In the genomic region with DNA sequence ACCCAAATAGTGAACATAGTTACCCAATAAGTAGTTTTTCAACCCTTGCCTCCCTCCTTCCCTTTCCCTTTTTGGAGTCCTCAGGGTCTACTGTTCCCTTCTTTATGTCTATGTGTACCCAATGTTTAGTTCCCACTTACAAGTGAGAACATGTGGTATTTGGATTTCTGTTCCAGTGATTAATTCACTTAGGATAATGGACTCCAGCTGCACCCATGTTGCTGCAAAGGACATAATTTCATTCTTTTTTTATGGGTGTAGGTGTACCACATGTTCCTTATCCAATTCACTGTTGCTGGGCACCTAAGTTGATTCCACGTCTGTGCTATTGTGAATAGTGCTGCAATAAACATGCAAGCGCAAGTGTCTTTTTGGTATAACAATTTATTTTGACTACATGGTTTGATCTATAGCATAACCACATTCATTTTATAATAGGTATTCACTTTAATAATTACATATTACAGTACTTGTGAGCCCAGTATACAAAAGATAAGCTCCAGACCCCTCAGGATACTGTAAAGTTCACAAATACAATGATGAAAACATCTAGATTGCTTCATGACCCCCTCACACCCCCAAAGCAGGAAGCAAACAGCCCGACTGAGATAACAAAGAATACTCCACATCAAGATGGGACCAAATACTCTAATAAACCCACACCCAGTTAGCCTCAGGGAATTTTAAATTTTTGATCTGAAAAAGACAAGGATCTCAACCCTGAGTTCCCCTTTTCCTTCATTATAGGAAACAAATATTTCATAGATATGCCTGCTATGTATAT, we compare ENCODE assay signal across 1 cellular context.
TF ChIP-seq lines count a peak whose summit lies in the region.

No MANE protein-coding gene starts in this region.

TF ChIP-seq in SK-N-SH, 30 proteins besides CTCF, POLR2A, EP300 and RAD21:
- TF ChIP-seq, protein P1, sequence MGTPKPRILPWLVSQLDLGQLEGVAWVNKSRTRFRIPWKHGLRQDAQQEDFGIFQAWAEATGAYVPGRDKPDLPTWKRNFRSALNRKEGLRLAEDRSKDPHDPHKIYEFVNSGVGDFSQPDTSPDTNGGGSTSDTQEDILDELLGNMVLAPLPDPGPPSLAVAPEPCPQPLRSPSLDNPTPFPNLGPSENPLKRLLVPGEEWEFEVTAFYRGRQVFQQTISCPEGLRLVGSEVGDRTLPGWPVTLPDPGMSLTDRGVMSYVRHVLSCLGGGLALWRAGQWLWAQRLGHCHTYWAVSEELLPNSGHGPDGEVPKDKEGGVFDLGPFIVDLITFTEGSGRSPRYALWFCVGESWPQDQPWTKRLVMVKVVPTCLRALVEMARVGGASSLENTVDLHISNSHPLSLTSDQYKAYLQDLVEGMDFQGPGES (IDR thresholded peaks at IDR 0.05; ENCODE audit: low read depth, low read length), result no peak
- TF ChIP-seq RCOR1 (IDR thresholded peaks at IDR 0.05; ENCODE audit: low read length), result 0 out of 2 replicates have a peak, but pooled peaks have one; percentile 6
- TF ChIP-seq TAF1 (IDR thresholded peaks at IDR 0.05; ENCODE audit: borderline replicate concordance, low read depth, low read length), result no peak
- TF ChIP-seq TEAD4 (IDR thresholded peaks at IDR 0.05; ENCODE audit: borderline replicate concordance, insufficient read depth), result no peak
- TF ChIP-seq EZH2phosphoT487 (IDR thresholded peaks at IDR 0.05; ENCODE audit: borderline replicate concordance, low read depth), result no peak
- no peak for TF ChIP-seq NRF1 (IDR thresholded peaks at IDR 0.05; ENCODE audit: low read depth, low read length)
- TF ChIP-seq, protein P2, sequence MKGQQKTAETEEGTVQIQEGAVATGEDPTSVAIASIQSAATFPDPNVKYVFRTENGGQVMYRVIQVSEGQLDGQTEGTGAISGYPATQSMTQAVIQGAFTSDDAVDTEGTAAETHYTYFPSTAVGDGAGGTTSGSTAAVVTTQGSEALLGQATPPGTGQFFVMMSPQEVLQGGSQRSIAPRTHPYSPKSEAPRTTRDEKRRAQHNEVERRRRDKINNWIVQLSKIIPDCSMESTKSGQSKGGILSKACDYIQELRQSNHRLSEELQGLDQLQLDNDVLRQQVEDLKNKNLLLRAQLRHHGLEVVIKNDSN (IDR thresholded peaks at IDR 0.05; ENCODE audit: borderline replicate concordance, low read depth), result no peak
- TF ChIP-seq CHD2 (IDR thresholded peaks at IDR 0.05; ENCODE audit: low read length, partially characterized antibody), result peak; percentile 59
- no peak for TF ChIP-seq MEF2A (IDR thresholded peaks at IDR 0.05; ENCODE audit: borderline replicate concordance, low read depth)
- no peak for TF ChIP-seq YY1 (IDR thresholded peaks at IDR 0.05; ENCODE audit: low read depth)
- no peak for TF ChIP-seq SMC3 (IDR thresholded peaks at IDR 0.05; ENCODE audit: low read depth, low read length)
- TF ChIP-seq SIN3A (IDR thresholded peaks at IDR 0.05; ENCODE audit: borderline replicate concordance, low read depth, low read length), result no peak
- no peak for TF ChIP-seq RFX5 (IDR thresholded peaks at IDR 0.05; ENCODE audit: low read length)
- TF ChIP-seq, protein P3, sequence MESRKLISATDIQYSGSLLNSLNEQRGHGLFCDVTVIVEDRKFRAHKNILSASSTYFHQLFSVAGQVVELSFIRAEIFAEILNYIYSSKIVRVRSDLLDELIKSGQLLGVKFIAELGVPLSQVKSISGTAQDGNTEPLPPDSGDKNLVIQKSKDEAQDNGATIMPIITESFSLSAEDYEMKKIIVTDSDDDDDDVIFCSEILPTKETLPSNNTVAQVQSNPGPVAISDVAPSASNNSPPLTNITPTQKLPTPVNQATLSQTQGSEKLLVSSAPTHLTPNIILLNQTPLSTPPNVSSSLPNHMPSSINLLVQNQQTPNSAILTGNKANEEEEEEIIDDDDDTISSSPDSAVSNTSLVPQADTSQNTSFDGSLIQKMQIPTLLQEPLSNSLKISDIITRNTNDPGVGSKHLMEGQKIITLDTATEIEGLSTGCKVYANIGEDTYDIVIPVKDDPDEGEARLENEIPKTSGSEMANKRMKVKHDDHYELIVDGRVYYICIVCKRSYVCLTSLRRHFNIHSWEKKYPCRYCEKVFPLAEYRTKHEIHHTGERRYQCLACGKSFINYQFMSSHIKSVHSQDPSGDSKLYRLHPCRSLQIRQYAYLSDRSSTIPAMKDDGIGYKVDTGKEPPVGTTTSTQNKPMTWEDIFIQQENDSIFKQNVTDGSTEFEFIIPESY (IDR thresholded peaks at IDR 0.05; ENCODE audit: borderline replicate concordance, low read depth), result no peak
- TF ChIP-seq NFIC (IDR thresholded peaks at IDR 0.05; ENCODE audit: borderline replicate concordance), result no peak
- no peak for TF ChIP-seq FOSL2 (IDR thresholded peaks at IDR 0.05; ENCODE audit: borderline replicate concordance, low read depth)
- no peak for TF ChIP-seq FOXM1 (IDR thresholded peaks at IDR 0.05; ENCODE audit: low read depth)
- TF ChIP-seq POLR2AphosphoS5 (IDR thresholded peaks at IDR 0.05; ENCODE audit: low read depth, low read length), result no peak
- peak; percentile 47; the same call in 1 of the 2 replicates for TF ChIP-seq TCF12 (IDR thresholded peaks at IDR 0.05)
- no peak for TF ChIP-seq ELF1 (IDR thresholded peaks at IDR 0.05)
- TF ChIP-seq GABPA (IDR thresholded peaks at IDR 0.05; ENCODE audit: low read depth), result no peak
- no peak for TF ChIP-seq RXRA (IDR thresholded peaks at IDR 0.05; ENCODE audit: borderline replicate concordance, low read depth)
- TF ChIP-seq FOXJ3 (CRISPR knock-in tag; IDR thresholded peaks at IDR 0.05), result peak; percentile 75; the same call in 1 of the 2 replicates
- TF ChIP-seq, protein P4, sequence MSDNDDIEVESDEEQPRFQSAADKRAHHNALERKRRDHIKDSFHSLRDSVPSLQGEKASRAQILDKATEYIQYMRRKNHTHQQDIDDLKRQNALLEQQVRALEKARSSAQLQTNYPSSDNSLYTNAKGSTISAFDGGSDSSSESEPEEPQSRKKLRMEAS (IDR thresholded peaks at IDR 0.05; ENCODE audit: low read depth), result no peak
- TF ChIP-seq, protein P5, sequence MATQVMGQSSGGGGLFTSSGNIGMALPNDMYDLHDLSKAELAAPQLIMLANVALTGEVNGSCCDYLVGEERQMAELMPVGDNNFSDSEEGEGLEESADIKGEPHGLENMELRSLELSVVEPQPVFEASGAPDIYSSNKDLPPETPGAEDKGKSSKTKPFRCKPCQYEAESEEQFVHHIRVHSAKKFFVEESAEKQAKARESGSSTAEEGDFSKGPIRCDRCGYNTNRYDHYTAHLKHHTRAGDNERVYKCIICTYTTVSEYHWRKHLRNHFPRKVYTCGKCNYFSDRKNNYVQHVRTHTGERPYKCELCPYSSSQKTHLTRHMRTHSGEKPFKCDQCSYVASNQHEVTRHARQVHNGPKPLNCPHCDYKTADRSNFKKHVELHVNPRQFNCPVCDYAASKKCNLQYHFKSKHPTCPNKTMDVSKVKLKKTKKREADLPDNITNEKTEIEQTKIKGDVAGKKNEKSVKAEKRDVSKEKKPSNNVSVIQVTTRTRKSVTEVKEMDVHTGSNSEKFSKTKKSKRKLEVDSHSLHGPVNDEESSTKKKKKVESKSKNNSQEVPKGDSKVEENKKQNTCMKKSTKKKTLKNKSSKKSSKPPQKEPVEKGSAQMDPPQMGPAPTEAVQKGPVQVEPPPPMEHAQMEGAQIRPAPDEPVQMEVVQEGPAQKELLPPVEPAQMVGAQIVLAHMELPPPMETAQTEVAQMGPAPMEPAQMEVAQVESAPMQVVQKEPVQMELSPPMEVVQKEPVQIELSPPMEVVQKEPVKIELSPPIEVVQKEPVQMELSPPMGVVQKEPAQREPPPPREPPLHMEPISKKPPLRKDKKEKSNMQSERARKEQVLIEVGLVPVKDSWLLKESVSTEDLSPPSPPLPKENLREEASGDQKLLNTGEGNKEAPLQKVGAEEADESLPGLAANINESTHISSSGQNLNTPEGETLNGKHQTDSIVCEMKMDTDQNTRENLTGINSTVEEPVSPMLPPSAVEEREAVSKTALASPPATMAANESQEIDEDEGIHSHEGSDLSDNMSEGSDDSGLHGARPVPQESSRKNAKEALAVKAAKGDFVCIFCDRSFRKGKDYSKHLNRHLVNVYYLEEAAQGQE (IDR thresholded peaks at IDR 0.05; ENCODE audit: low read depth, low read length), result no peak
- TF ChIP-seq JUND (IDR thresholded peaks at IDR 0.05), result no peak
- TF ChIP-seq MXI1 (IDR thresholded peaks at IDR 0.05; ENCODE audit: low read depth, low read length), result peak; percentile 83
- TF ChIP-seq GATA2 (CRISPR knock-in tag; IDR thresholded peaks at IDR 0.05), result peak; percentile 72
- TF ChIP-seq, protein P6, sequence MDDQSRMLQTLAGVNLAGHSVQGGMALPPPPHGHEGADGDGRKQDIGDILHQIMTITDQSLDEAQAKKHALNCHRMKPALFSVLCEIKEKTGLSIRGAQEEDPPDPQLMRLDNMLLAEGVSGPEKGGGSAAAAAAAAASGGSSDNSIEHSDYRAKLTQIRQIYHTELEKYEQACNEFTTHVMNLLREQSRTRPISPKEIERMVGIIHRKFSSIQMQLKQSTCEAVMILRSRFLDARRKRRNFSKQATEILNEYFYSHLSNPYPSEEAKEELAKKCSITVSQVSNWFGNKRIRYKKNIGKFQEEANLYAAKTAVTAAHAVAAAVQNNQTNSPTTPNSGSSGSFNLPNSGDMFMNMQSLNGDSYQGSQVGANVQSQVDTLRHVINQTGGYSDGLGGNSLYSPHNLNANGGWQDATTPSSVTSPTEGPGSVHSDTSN (IDR thresholded peaks at IDR 0.05), result no peak
- TF ChIP-seq, protein P7, sequence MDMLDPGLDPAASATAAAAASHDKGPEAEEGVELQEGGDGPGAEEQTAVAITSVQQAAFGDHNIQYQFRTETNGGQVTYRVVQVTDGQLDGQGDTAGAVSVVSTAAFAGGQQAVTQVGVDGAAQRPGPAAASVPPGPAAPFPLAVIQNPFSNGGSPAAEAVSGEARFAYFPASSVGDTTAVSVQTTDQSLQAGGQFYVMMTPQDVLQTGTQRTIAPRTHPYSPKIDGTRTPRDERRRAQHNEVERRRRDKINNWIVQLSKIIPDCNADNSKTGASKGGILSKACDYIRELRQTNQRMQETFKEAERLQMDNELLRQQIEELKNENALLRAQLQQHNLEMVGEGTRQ (IDR thresholded peaks at IDR 0.05; ENCODE audit: borderline replicate concordance, low read depth, low read length), result no peak
